ENCODE assay signal across 1 cellular context in genomic region chr17:40062347-40063033, GRCh38.
TF ChIP-seq lines count a peak whose summit lies in the region.

A gene with protein sequence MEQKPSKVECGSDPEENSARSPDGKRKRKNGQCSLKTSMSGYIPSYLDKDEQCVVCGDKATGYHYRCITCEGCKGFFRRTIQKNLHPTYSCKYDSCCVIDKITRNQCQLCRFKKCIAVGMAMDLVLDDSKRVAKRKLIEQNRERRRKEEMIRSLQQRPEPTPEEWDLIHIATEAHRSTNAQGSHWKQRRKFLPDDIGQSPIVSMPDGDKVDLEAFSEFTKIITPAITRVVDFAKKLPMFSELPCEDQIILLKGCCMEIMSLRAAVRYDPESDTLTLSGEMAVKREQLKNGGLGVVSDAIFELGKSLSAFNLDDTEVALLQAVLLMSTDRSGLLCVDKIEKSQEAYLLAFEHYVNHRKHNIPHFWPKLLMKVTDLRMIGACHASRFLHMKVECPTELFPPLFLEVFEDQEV (plus strand): TSS chr17:40062965. CDS start chr17:40074489, 11,524 bp downstream.

TF ChIP-seq in HepG2, 621 proteins besides CTCF, POLR2A, EP300 and RAD21 (continued from another document and continues in another):
- peak; percentile 19; the same call in 1 of the 2 replicates for TF ChIP-seq ZNF414 (CRISPR knock-in tag; IDR thresholded peaks at IDR 0.05)
- no peak for TF ChIP-seq TFDP2 (CRISPR knock-in tag; IDR thresholded peaks at IDR 0.05)
- 0 out of 2 replicates have a peak, but pooled peaks have one; percentile 8 for TF ChIP-seq ZNF607 (CRISPR knock-in tag; IDR thresholded peaks at IDR 0.05; ENCODE audit: borderline replicate concordance)
- no peak for TF ChIP-seq ZNF839 (CRISPR knock-in tag; IDR thresholded peaks at IDR 0.05; ENCODE audit: borderline replicate concordance)
- TF ChIP-seq YEATS4 (CRISPR knock-in tag; IDR thresholded peaks at IDR 0.05; ENCODE audit: borderline replicate concordance), result no peak
- no peak for TF ChIP-seq ISX (CRISPR knock-in tag; conservative IDR thresholded peaks at IDR 0.05)
- TF ChIP-seq GZF1 (CRISPR knock-in tag; IDR thresholded peaks at IDR 0.05), result no peak
- TF ChIP-seq CENPX (CRISPR knock-in tag; IDR thresholded peaks at IDR 0.05), result no peak
- TF ChIP-seq NCOA2 (CRISPR knock-in tag; IDR thresholded peaks at IDR 0.05), result no peak
- no peak for TF ChIP-seq PHB2 (IDR thresholded peaks at IDR 0.05; ENCODE audit: partially characterized antibody)
- no peak for TF ChIP-seq SNAPC2 (CRISPR knock-in tag; IDR thresholded peaks at IDR 0.05)
- no peak for TF ChIP-seq ZNF282 (IDR thresholded peaks at IDR 0.05; ENCODE audit: partially characterized antibody)
- TF ChIP-seq NCOA1 (CRISPR knock-in tag; IDR thresholded peaks at IDR 0.05), result no peak
- no peak for TF ChIP-seq SMARCE1 (IDR thresholded peaks at IDR 0.05; ENCODE audit: borderline replicate concordance)
- no peak for TF ChIP-seq POLR2AphosphoS2 (IDR thresholded peaks at IDR 0.05; ENCODE audit: low read depth, low read length)
- TF ChIP-seq CHD2 (IDR thresholded peaks at IDR 0.05; ENCODE audit: low read depth, low read length), result no peak
- no peak for TF ChIP-seq PBX2 (CRISPR knock-in tag; IDR thresholded peaks at IDR 0.05)
- no peak for TF ChIP-seq ATF6 (CRISPR knock-in tag; conservative IDR thresholded peaks at IDR 0.05)
- no peak for TF ChIP-seq SMARCC2 (IDR thresholded peaks at IDR 0.05)
- TF ChIP-seq IRX3 (CRISPR knock-in tag; IDR thresholded peaks at IDR 0.05; ENCODE audit: borderline replicate concordance, low read depth), result no peak
- TF ChIP-seq, protein P1, sequence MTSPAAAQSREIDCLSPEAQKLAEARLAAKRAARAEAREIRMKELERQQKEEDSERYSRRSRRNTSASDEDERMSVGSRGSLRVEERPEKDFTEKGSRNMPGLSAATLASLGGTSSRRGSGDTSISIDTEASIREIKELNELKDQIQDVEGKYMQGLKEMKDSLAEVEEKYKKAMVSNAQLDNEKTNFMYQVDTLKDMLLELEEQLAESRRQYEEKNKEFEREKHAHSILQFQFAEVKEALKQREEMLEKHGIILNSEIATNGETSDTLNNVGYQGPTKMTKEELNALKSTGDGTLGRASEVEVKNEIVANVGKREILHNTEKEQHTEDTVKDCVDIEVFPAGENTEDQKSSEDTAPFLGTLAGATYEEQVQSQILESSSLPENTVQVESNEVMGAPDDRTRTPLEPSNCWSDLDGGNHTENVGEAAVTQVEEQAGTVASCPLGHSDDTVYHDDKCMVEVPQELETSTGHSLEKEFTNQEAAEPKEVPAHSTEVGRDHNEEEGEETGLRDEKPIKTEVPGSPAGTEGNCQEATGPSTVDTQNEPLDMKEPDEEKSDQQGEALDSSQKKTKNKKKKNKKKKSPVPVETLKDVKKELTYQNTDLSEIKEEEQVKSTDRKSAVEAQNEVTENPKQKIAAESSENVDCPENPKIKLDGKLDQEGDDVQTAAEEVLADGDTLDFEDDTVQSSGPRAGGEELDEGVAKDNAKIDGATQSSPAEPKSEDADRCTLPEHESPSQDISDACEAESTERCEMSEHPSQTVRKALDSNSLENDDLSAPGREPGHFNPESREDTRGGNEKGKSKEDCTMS (CRISPR knock-in tag; conservative IDR thresholded peaks at IDR 0.05), result no peak
- TF ChIP-seq ESRRA (CRISPR knock-in tag; IDR thresholded peaks at IDR 0.05; ENCODE audit: low read depth), result no peak
- no peak; the same call in 1 of the 2 replicates for TF ChIP-seq ZNF574 (CRISPR knock-in tag; IDR thresholded peaks at IDR 0.05)
- TF ChIP-seq, protein P2, sequence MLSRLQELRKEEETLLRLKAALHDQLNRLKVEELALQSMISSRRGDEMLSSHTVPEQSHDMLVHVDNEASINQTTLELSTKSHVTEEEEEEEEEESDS (CRISPR knock-in tag; IDR thresholded peaks at IDR 0.05; ENCODE audit: borderline replicate concordance), result no peak
- TF ChIP-seq, protein P3, sequence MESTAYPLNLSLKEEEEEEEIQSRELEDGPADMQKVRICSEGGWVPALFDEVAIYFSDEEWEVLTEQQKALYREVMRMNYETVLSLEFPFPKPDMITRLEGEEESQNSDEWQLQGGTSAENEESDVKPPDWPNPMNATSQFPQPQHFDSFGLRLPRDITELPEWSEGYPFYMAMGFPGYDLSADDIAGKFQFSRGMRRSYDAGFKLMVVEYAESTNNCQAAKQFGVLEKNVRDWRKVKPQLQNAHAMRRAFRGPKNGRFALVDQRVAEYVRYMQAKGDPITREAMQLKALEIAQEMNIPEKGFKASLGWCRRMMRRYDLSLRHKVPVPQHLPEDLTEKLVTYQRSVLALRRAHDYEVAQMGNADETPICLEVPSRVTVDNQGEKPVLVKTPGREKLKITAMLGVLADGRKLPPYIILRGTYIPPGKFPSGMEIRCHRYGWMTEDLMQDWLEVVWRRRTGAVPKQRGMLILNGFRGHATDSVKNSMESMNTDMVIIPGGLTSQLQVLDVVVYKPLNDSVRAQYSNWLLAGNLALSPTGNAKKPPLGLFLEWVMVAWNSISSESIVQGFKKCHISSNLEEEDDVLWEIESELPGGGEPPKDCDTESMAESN (CRISPR knock-in tag; conservative IDR thresholded peaks at IDR 0.05), result 0 out of 2 replicates have a peak, but pooled peaks have one; percentile 10
- TF ChIP-seq NR0B2 (CRISPR knock-in tag; IDR thresholded peaks at IDR 0.05), result no peak
- TF ChIP-seq ZNF354B (CRISPR knock-in tag; IDR thresholded peaks at IDR 0.05), result no peak
- no peak for TF ChIP-seq ZNF235 (CRISPR knock-in tag; IDR thresholded peaks at IDR 0.05; ENCODE audit: borderline replicate concordance)
- TF ChIP-seq ZNF24 (IDR thresholded peaks at IDR 0.05), result no peak
- TF ChIP-seq ZNF883 (CRISPR knock-in tag; IDR thresholded peaks at IDR 0.05; ENCODE audit: not compliant biosample characterization), result no peak
- no peak for TF ChIP-seq ZBTB38 (CRISPR knock-in tag; IDR thresholded peaks at IDR 0.05)
- peak; percentile 20; the same call in 1 of the 2 replicates for TF ChIP-seq ARNT2 (CRISPR knock-in tag; IDR thresholded peaks at IDR 0.05; ENCODE audit: low read depth)
- no peak for TF ChIP-seq NFE2 (CRISPR knock-in tag; IDR thresholded peaks at IDR 0.05)
- no peak for TF ChIP-seq JARID2 (CRISPR knock-in tag; IDR thresholded peaks at IDR 0.05; ENCODE audit: insufficient replicate concordance)
- TF ChIP-seq MATR3 (CRISPR knock-in tag; IDR thresholded peaks at IDR 0.05), result no peak
- TF ChIP-seq CCDC6 (CRISPR knock-in tag; IDR thresholded peaks at IDR 0.05), result 0 out of 2 replicates have a peak, but pooled peaks have one; percentile 19
- TF ChIP-seq RFX1 (IDR thresholded peaks at IDR 0.05), result no peak
- TF ChIP-seq, protein P4, sequence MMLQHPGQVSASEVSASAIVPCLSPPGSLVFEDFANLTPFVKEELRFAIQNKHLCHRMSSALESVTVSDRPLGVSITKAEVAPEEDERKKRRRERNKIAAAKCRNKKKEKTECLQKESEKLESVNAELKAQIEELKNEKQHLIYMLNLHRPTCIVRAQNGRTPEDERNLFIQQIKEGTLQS (CRISPR knock-in tag; IDR thresholded peaks at IDR 0.05), result no peak; the same call in 1 of the 2 replicates
- no peak for TF ChIP-seq AGO1 (IDR thresholded peaks at IDR 0.05; ENCODE audit: low read depth, low read length, poor library complexity, severe bottlenecking)
- TF ChIP-seq SMAD3 (CRISPR knock-in tag; IDR thresholded peaks at IDR 0.05), result no peak
- no peak for TF ChIP-seq KDM4B (CRISPR knock-in tag; IDR thresholded peaks at IDR 0.05)
- TF ChIP-seq, protein P5, sequence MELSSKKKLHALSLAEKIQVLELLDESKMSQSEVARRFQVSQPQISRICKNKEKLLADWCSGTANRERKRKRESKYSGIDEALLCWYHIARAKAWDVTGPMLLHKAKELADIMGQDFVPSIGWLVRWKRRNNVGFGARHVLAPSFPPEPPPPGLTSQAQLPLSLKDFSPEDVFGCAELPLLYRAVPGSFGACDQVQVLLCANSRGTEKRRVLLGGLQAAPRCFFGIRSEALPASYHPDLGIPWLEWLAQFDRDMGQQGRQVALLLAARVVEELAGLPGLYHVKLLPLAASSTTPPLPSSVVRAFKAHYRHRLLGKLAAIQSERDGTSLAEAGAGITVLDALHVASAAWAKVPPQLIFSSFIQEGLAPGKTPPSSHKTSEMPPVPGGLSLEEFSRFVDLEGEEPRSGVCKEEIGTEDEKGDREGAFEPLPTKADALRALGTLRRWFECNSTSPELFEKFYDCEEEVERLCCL (CRISPR knock-in tag; IDR thresholded peaks at IDR 0.05; ENCODE audit: borderline replicate concordance), result no peak
- no peak for TF ChIP-seq ATM (IDR thresholded peaks at IDR 0.05; ENCODE audit: borderline replicate concordance)
- TF ChIP-seq AGO2 (optimal IDR thresholded peaks at IDR 0.05; ENCODE audit: low read depth, low read length), result no peak
- no peak for TF ChIP-seq ZNF780A (CRISPR knock-in tag; IDR thresholded peaks at IDR 0.05)
- no peak for TF ChIP-seq CEBPB (IDR thresholded peaks at IDR 0.05; ENCODE audit: borderline replicate concordance, low read depth, low read length)
